8 cellular contexts compared by ENCODE assay signal in genomic region chr5:80569961-80570786, GRCh38. TPM values are rescaled to one million over a fixed set of nuclear protein-coding genes. Genes with fewer than 3 reads are reported as not detected.
DNase-seq lines count a peak whose midpoint lies in the region; ATAC-seq and TF ChIP-seq lines count a peak whose summit lies in the region.

ANKRD34B (minus strand) TSS chr5:80570280; CDS start chr5:80560019, 10,261 bp downstream.

- BruUV-seq in Caco-2 (replicated peaks; lab: Mats Ljungman, UMichigan) = no TSS peak

- POLR2A ChIA-PET in Caco-2 (lab: Charles Lee) = no interaction called here
- POLR2A ChIA-PET in HEK293 (lab: Yijun Ruan, JAX) = no interaction called here
- POLR2A ChIA-PET in WTC11 (lab: Charles Lee) = interaction anchor here (0.6 to 1.0 kb wide), 6 partner anchors 11 to 163 kb away, joined by 3 to 11 read pairs (median 3); partner anchors contain the start of genes FAM151B and ZFYVE16

- H3K27ac Mint-ChIP-seq in Caco-2 (ENCODE audit: unreplicated experiment) = no peak within 1 kb of the TSS
- no peak within 1 kb of the TSS for H3K27ac Mint-ChIP-seq in WTC11

- H3K4me1 ChIP-seq in Caco-2 (0 out of 2 replicates have a peak, but pooled peaks cover 6% of the 10 kb centered on the region), HEK293 (ENCODE audit: control insufficient read depth, insufficient read depth, low read length) (no peaks in the 10 kb centered on the region), foreskin keratinocyte (peaks cover 3% of the 10 kb centered on the region), adrenal gland (replicated peaks in 1 of 2) (peaks cover 4 to 15% of the 10 kb centered on the region in 2 donors)

- H3K4me3 ChIP-seq in Caco-2 (ENCODE audit: low read depth, low read length) (peak within 1 kb of the TSS; percentile 39), HEK293 (ENCODE audit: low read depth, low read length) (peak within 1 kb of the TSS; percentile 48), adrenal gland (peak within 1 kb of the TSS in 1 of 4 donors; percentile 37)

- CTCF ChIA-PET in Caco-2 (lab: Charles Lee) = no interaction called here
- CTCF ChIA-PET in HEK293 (lab: Yijun Ruan, JAX) = interaction anchor here (0.6 kb wide), 1 partner anchor 1619 kb away, joined by 4 read pairs; no protein-coding TSS in a partner anchor
- CTCF ChIA-PET in WTC11 (lab: Charles Lee) = interaction anchor here (0.7 to 3.0 kb wide), 5 partner anchors 23 to 224 kb away, joined by 3 to 17 read pairs (median 4); partner anchors contain the start of gene FAM151B

- TF ChIP-seq CTCF in Caco-2 (IDR thresholded peaks at IDR 0.05; ENCODE audit: insufficient read depth in 1 of 2, low read depth in 1 of 2, low read length in 1 of 2, severe bottlenecking in 1 of 2, unreplicated experiment in 1 of 2) (no peak), HEK293 (tag by site-specific recombination; IDR thresholded peaks at IDR 0.05) (no peak; the same call in 1 of the 2 replicates), WTC11 (IDR thresholded peaks at IDR 0.05) (no peak), foreskin keratinocyte (conservative IDR thresholded peaks at IDR 0.05) (no peak), adrenal gland (IDR thresholded peaks at IDR 0.05) (no peak)

- no peaks in the 10 kb centered on the region for H3K4me1 Mint-ChIP-seq in Caco-2 (ENCODE audit: low read depth, unreplicated experiment)
- peaks cover 8% of the 10 kb centered on the region; the same call in 1 of the 2 replicates for H3K4me1 Mint-ChIP-seq in WTC11

- H3K27ac ChIP-seq in HEK293 (ENCODE audit: extremely low read depth, low read depth, low read length) = no peak within 1 kb of the TSS; the same call in 1 of the 2 replicates
- H3K27ac ChIP-seq in foreskin keratinocyte = no peak within 1 kb of the TSS
- H3K27ac ChIP-seq in adrenal gland = no peak within 1 kb of the TSS

- H3K27me3 Mint-ChIP-seq in Caco-2 (ENCODE audit: insufficient read depth, unreplicated experiment) (peaks cover 29% of the 10 kb centered on the region), WTC11 (ENCODE audit: low read depth) (peaks cover 96% of the 10 kb centered on the region)

- 0 out of 2 replicates have a peak, but pooled peaks cover 3% of the 10 kb centered on the region for H3K9me3 ChIP-seq in Caco-2
- no peaks in the 10 kb centered on the region for H3K9me3 ChIP-seq in HEK293 (ENCODE audit: control insufficient read depth, insufficient read depth, low read depth, low read length)
- H3K9me3 ChIP-seq in adrenal gland (replicated peaks in 1 of 3) = no peaks in the 10 kb centered on the region

- H3K36me3 Mint-ChIP-seq in Caco-2 (ENCODE audit: insufficient read depth, unreplicated experiment) = no peaks in the 10 kb centered on the region
- peaks cover 4% of the 10 kb centered on the region for H3K36me3 Mint-ChIP-seq in WTC11

- intact Hi-C loops in Caco-2 (cut with micrococcal nuclease; ENCODE audit: unreplicated experiment) (loop anchor here (10.0 kb wide), 1 partner anchor 85 kb away; the partner anchor contains the start of gene FAM151B), posterior vena cava (cut with DNase I) (no loop called here), adrenal gland (cut with DNase I) (no loop called here)

- H3K4me3 Mint-ChIP-seq in Caco-2 (ENCODE audit: unreplicated experiment) = peak within 1 kb of the TSS; percentile 70
- peak within 1 kb of the TSS; percentile 70 for H3K4me3 Mint-ChIP-seq in WTC11

- H3K36me3 ChIP-seq in Caco-2 (ENCODE audit: control insufficient read depth, insufficient read depth, low read length) (no peaks in the 10 kb centered on the region), HEK293 (ENCODE audit: control insufficient read depth in 2 of 2, insufficient read depth in 1 of 2, low read length in 2 of 2) (peaks cover 0 to 3% of the 10 kb centered on the region in 2 experiments; a peak in 1 of 3 replicates), adrenal gland (replicated peaks in 1 of 2) (no peaks in the 10 kb centered on the region)

- H3K27me3 ChIP-seq in Caco-2 (replicated peaks; ENCODE audit: control insufficient read depth, insufficient read depth, low read length) (peaks cover 2% of the 10 kb centered on the region), foreskin keratinocyte (peaks cover 94% of the 10 kb centered on the region), adrenal gland (peaks cover 41% of the 10 kb centered on the region)

- DNase-seq in Caco-2 (peak; percentile 42 to 45), WTC11 (ENCODE audit: low spot score) (peak; percentile 80), foreskin keratinocyte (peak in 1 of 2 donors; percentile 29), posterior vena cava (ENCODE audit: low spot score) (peak; percentile 82), adrenal gland (no peak), CD1c-positive myeloid dendritic cell (ENCODE audit: extremely low spot score) (no peak)

- ATAC-seq in WTC11 (peak; percentile 80), foreskin keratinocyte (peak; percentile 78), GM21360 (IDR thresholded peaks at IDR 0.05; ENCODE audit: unreplicated experiment) (no peak)

- 2 to 5% (median 4%) methylated on average over 14 to 73 of the region's 73 CpGs for WGBS in adrenal gland, 4 donors

- no peaks in the 10 kb centered on the region for H3K9me3 Mint-ChIP-seq in Caco-2 (ENCODE audit: unreplicated experiment)
- H3K9me3 Mint-ChIP-seq in WTC11 = peaks cover 8% of the 10 kb centered on the region

- TF ChIP-seq POLR2A in adrenal gland (IDR thresholded peaks at IDR 0.05) = no peak

TF ChIP-seq in HEK293, 187 proteins besides CTCF, POLR2A, EP300 and RAD21 (continues in another document):
- TF ChIP-seq PRDM1 (tag by site-specific recombination; IDR thresholded peaks at IDR 0.05) (no peak), ZNF416 (tag by site-specific recombination; IDR thresholded peaks at IDR 0.05) (no peak), ZNF776 (tag by site-specific recombination; IDR thresholded peaks at IDR 0.05; ENCODE audit: borderline replicate concordance) (no peak), ZNF214 (tag by site-specific recombination; IDR thresholded peaks at IDR 0.05; ENCODE audit: borderline replicate concordance) (no peak), ZBTB20 (tag by site-specific recombination; IDR thresholded peaks at IDR 0.05) (peak; percentile 45; the same call in 1 of the 2 replicates)

TF ChIP-seq in WTC11, 78 proteins besides CTCF, POLR2A, EP300 and RAD21 (continues in another document):
- TF ChIP-seq ZNF423 (CRISPR knock-in tag; IDR thresholded peaks at IDR 0.05) (no peak), MYBL2 (CRISPR knock-in tag; IDR thresholded peaks at IDR 0.05) (peak; percentile 21; the same call in 1 of the 2 replicates), NFE2L1 (CRISPR knock-in tag; IDR thresholded peaks at IDR 0.05) (peak; percentile 50; the same call in 1 of the 2 replicates), ZNF138 (CRISPR knock-in tag; conservative IDR thresholded peaks at IDR 0.05) (peak; percentile 90), RELA (CRISPR knock-in tag; IDR thresholded peaks at IDR 0.05; ENCODE audit: borderline replicate concordance) (peak; percentile 85; the same call in 1 of the 2 replicates), ATF6 (CRISPR knock-in tag; IDR thresholded peaks at IDR 0.05) (no peak), MXD4 (CRISPR knock-in tag; IDR thresholded peaks at IDR 0.05; ENCODE audit: borderline replicate concordance) (no peak), IRF1 (CRISPR knock-in tag; IDR thresholded peaks at IDR 0.05) (0 out of 2 replicates have a peak, but pooled peaks have one; percentile 74)
- TF ChIP-seq, protein P1, sequence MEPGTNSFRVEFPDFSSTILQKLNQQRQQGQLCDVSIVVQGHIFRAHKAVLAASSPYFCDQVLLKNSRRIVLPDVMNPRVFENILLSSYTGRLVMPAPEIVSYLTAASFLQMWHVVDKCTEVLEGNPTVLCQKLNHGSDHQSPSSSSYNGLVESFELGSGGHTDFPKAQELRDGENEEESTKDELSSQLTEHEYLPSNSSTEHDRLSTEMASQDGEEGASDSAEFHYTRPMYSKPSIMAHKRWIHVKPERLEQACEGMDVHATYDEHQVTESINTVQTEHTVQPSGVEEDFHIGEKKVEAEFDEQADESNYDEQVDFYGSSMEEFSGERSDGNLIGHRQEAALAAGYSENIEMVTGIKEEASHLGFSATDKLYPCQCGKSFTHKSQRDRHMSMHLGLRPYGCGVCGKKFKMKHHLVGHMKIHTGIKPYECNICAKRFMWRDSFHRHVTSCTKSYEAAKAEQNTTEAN (CRISPR knock-in tag; IDR thresholded peaks at IDR 0.05) = 0 out of 2 replicates have a peak, but pooled peaks have one; percentile 53

RNA-seq across cellular contexts. Expression of gene ANKRD34B, which starts in this region (rescaled TPM):
- total RNA-seq in Caco-2 (2022) (0.07 TPM in 1 of 2 replicates, not detected in the other), WTC11 (2021) (1.6 to 3.6 TPM (median 3.4 TPM) in 3 replicates), foreskin keratinocyte (not detected in 2 replicates), posterior vena cava (not detected), adrenal gland (not detected)
- polyA plus RNA-seq in foreskin keratinocyte (not detected in 2 replicates), adrenal gland (under 1 TPM in 2 of 3 donors, not detected in 1; 0.04 to 0.08 TPM)

Comparison
In these comparisons a context has a peak if more than half of its experiments do, and no peak if none do; other contexts are left out.
1. Peak in DNase-seq and H3K4me3 ChIP-seq in Caco-2; RNA of the gene not detected or under 1 TPM.
2. Peak in ATAC-seq in foreskin keratinocyte; RNA of the gene not detected or under 1 TPM.
3. Peak in DNase-seq in posterior vena cava; RNA of the gene not detected or under 1 TPM.